22 cellular contexts compared by ENCODE assay signal in genomic region chr2:45224321-45224995, GRCh38.
DNase-seq lines count a peak whose midpoint lies in the region; ATAC-seq and TF ChIP-seq lines count a peak whose summit lies in the region.
"Had no signal": no experiment of that assay in that cellular context is flagged by ENCODE, and none has a peak within 500 bp of the region (broad histone marks: within the 10 kb centered on the region; RNA-seq: fewer than 3 reads in every experiment).

No MANE protein-coding gene starts in this region.

- H3K9me2 ChIP-seq in OCI-LY7 (ENCODE audit: insufficient read depth, low read length), result no peaks in the 10 kb centered on the region
- no peaks in the 10 kb centered on the region for H3K9me2 ChIP-seq in SK-N-SH

- peaks cover 64% of the 10 kb centered on the region for H3K4me1 ChIP-seq in DND-41 (ENCODE audit: insufficient read depth, low read length)
- peaks cover 56% of the 10 kb centered on the region for H3K4me1 ChIP-seq in OCI-LY7 (ENCODE audit: insufficient read depth, low read length, poor library complexity, severe bottlenecking)
- peaks cover 0 to 14% of the 10 kb centered on the region in 2 experiments; a peak in 2 of 4 replicates for H3K4me1 ChIP-seq in SK-N-SH (ENCODE audit: control insufficient read depth in 1 of 2, insufficient read depth in 2 of 2, low read depth in 1 of 2, low read length in 1 of 2)
- H3K4me1 ChIP-seq: right lobe of liver had no signal

- H3K27ac ChIP-seq in DND-41 (ENCODE audit: low read length) (peak overlapping the region; percentile 98), OCI-LY7 (ENCODE audit: low read depth, low read length, poor library complexity, severe bottlenecking) (peak overlapping the region; percentile 89), SK-N-SH (ENCODE audit: low read depth in 2 of 2, low read length in 1 of 2) (no peak overlapping the region)
- no peak overlapping the region for H3K27ac ChIP-seq in CD4-positive, alpha-beta T cell (ENCODE audit: low read depth, low read length)
- H3K27ac ChIP-seq: coronary artery, right lobe of liver, tibial artery had no signal

- peak; percentile 82 for DNase-seq in DND-41
- peak; percentile 89 for DNase-seq in OCI-LY7 (ENCODE audit: low spot score)
- no peak for DNase-seq in naive B cell
- DNase-seq in SK-N-SH, result no peak
- DNase-seq in SKM-1 treated with dmso at 0.1 percent for 144 hours (lab: John Stamatoyannopoulos, UW; ENCODE audit: unreplicated experiment), result no peak
- no peak for DNase-seq in CD4-positive, alpha-beta T cell
- DNase-seq: activated naive CD4-positive, alpha-beta T cell treated with anti-CD3 and anti-CD28 coated beads for 36 hours; activated T-cell treated with anti-CD3 and anti-CD28 coated beads, Interleukin-2, amount 50 U/mL, for 48 hours; amniotic stem cell; H7; NCI-H1417; NCI-H2081 treated with DMSO at 0.1 percent for 48 hours; NCI-H446; posterior cingulate gyrus; right lobe of liver; stimulated activated naive CD8-positive, alpha-beta T cell treated with anti-CD3 and anti-CD28 coated beads, Interleukin-15, amount 100 ng/mL, for 72 hours; tibial artery had no signal

- intact Hi-C loops in OCI-LY7 (cut with micrococcal nuclease; ENCODE audit: unreplicated experiment), result loop anchor here (2.0 to 10.0 kb wide), 5 partner anchors 44 to 240 kb away; no protein-coding TSS in a partner anchor
- intact Hi-C loops in CD4-positive, alpha-beta T cell (cut with DNase I, micrococcal nuclease), result no loop called here

- peak overlapping the region in 5 of 8 donors; percentile 0 to 79 (median 12) for H3K4me3 Mint-ChIP-seq in naive B cell
- no peak overlapping the region for H3K4me3 Mint-ChIP-seq in CD4-positive, alpha-beta T cell
- H3K4me3 Mint-ChIP-seq: activated naive CD4-positive, alpha-beta T cell treated with anti-CD3 and anti-CD28 coated beads for 36 hours; nephron; stimulated activated naive CD8-positive, alpha-beta T cell treated with anti-CD3 and anti-CD28 coated beads, Interleukin-15, amount 100 ng/mL, for 72 hours had no signal

- H3K27me3 Mint-ChIP-seq in naive B cell, result peaks cover 0 to 34% (median 27%) of the 10 kb centered on the region in 3 donors
- H3K27me3 Mint-ChIP-seq in CD4-positive, alpha-beta T cell, result peaks cover 32% of the 10 kb centered on the region

- BruUV-seq in OCI-LY7 (replicated peaks; lab: Mats Ljungman, UMichigan), result TSS peak; percentile 79

- ATAC-seq in DND-41 (ENCODE audit: insufficient read depth, low read depth), result peak; percentile 87
- peak; percentile 66 for ATAC-seq in HG02642 (IDR thresholded peaks at IDR 0.05; ENCODE audit: poor library complexity, unreplicated experiment)
- peak; percentile 38 to 40 for ATAC-seq in naive B cell (ENCODE audit: low read depth in 2 of 2)
- no peak for ATAC-seq in GM18868 (IDR thresholded peaks at IDR 0.05; ENCODE audit: unreplicated experiment)
- ATAC-seq in CD4-positive, alpha-beta T cell (ENCODE audit: poor library complexity), result no peak
- ATAC-seq: right lobe of liver; stimulated activated naive CD8-positive, alpha-beta T cell treated with anti-CD3 and anti-CD28 coated beads, Interleukin-15, amount 100 ng/mL, for 72 hours had no signal

- H3K4me3 ChIP-seq in DND-41 (ENCODE audit: low read depth in 1 of 2, low read length in 2 of 2) (peak overlapping the region in 1 of 2 experiments; percentile 36; a peak in 2 of 4 replicates), OCI-LY7 (ENCODE audit: low read depth, low read length, poor library complexity, severe bottlenecking) (peak overlapping the region; percentile 17), SK-N-SH (ENCODE audit: low read depth in 2 of 2, low read length in 1 of 2) (no peak overlapping the region)
- H3K4me3 ChIP-seq: coronary artery, right lobe of liver, tibial artery had no signal

- H3K79me2 ChIP-seq in DND-41 (ENCODE audit: insufficient read depth, low read length) (no peaks in the 10 kb centered on the region), OCI-LY7 (ENCODE audit: insufficient read depth, low read depth, low read length) (no peaks in the 10 kb centered on the region), SK-N-SH (ENCODE audit: insufficient read depth) (no peaks in the 10 kb centered on the region)

- peaks cover 0 to 21% (median 9%) of the 10 kb centered on the region in 7 donors for H3K9me3 Mint-ChIP-seq in naive B cell
- no peaks in the 10 kb centered on the region for H3K9me3 Mint-ChIP-seq in CD4-positive, alpha-beta T cell

- H2AFZ ChIP-seq in DND-41 (ENCODE audit: low read depth, low read length), result peak overlapping the region; percentile 44
- peak overlapping the region; percentile 67 for H2AFZ ChIP-seq in OCI-LY7 (ENCODE audit: low read length)
- no peak overlapping the region for H2AFZ ChIP-seq in SK-N-SH (ENCODE audit: low read depth)

- H4K20me1 ChIP-seq in DND-41 (ENCODE audit: insufficient read depth, low read length) (no peaks in the 10 kb centered on the region), OCI-LY7 (ENCODE audit: insufficient read depth, low read length) (no peaks in the 10 kb centered on the region), SK-N-SH (ENCODE audit: insufficient read depth) (no peaks in the 10 kb centered on the region)

- H3K9ac ChIP-seq in DND-41 (ENCODE audit: low read depth, low read length) (peak overlapping the region; percentile 52), SK-N-SH (no peak overlapping the region)

- TF ChIP-seq CTCF in DND-41 (IDR thresholded peaks at IDR 0.05; ENCODE audit: borderline replicate concordance, extremely low read depth, low read length, poor library complexity, severe bottlenecking) (no peak), OCI-LY7 (conservative IDR thresholded peaks at IDR 0.05; ENCODE audit: low read length) (no peak), SK-N-SH (IDR thresholded peaks at IDR 0.05) (no peak)
- no peak for TF ChIP-seq CTCF in CD4-positive, alpha-beta T cell (IDR thresholded peaks at IDR 0.05)

- H3K36me3 ChIP-seq in DND-41 (ENCODE audit: insufficient read depth, low read length) (no peaks in the 10 kb centered on the region), OCI-LY7 (ENCODE audit: insufficient read depth, low read length) (peaks cover 5% of the 10 kb centered on the region; the same call in 1 of the 2 replicates), SK-N-SH (replicated peaks in 1 of 2; ENCODE audit: control insufficient read depth in 1 of 2, insufficient read depth in 2 of 2, low read length in 1 of 2) (no peaks in the 10 kb centered on the region)
- H3K36me3 ChIP-seq: right lobe of liver, tibial artery had no signal

- 78% methylated on average over 13 of the region's 13 CpGs for WGBS in SK-N-SH (ENCODE audit: low lambda C conversion rate)

- no peaks in the 10 kb centered on the region for H3F3A ChIP-seq in SK-N-SH (replicated peaks; ENCODE audit: insufficient read depth)

- POLR2A ChIA-PET in OCI-LY7 (lab: Charles Lee) (interaction anchor here (0.6 to 0.8 kb wide), 5 partner anchors 21 to 270 kb away, joined by 3 to 4 read pairs (median 3); no protein-coding TSS in a partner anchor), SK-N-SH (lab: Yijun Ruan, JAX) (no interaction called here)
- POLR2A ChIA-PET in CD4-positive, alpha-beta T cell (lab: Charles Lee), result no interaction called here

- H3K4me2 ChIP-seq in DND-41 (ENCODE audit: insufficient read depth, low read length) (peak overlapping the region; percentile 66), OCI-LY7 (ENCODE audit: low read length) (peak overlapping the region; percentile 46), SK-N-SH (no peak overlapping the region)

- H3K9me3 ChIP-seq in DND-41 (ENCODE audit: insufficient read depth, low read length, severe bottlenecking), result peaks cover 5% of the 10 kb centered on the region
- peaks cover 18% of the 10 kb centered on the region; the same call in 1 of the 2 replicates for H3K9me3 ChIP-seq in OCI-LY7 (ENCODE audit: low read length)
- no peaks in the 10 kb centered on the region for H3K9me3 ChIP-seq in SK-N-SH
- no peaks in the 10 kb centered on the region for H3K9me3 ChIP-seq in CD4-positive, alpha-beta T cell (ENCODE audit: control insufficient read depth, low read length)
- H3K9me3 ChIP-seq: right lobe of liver, tibial artery had no signal

- TF ChIP-seq RAD21 in SK-N-SH (IDR thresholded peaks at IDR 0.05; ENCODE audit: low read length), result no peak

- no peak for TF ChIP-seq EP300 in SK-N-SH (IDR thresholded peaks at IDR 0.05; ENCODE audit: borderline replicate concordance in 1 of 2, low read depth in 1 of 2, low read length in 1 of 2)

- peak overlapping the region in 1 of 6 donors; percentile 42 for H3K27ac Mint-ChIP-seq in naive B cell
- no peak overlapping the region for H3K27ac Mint-ChIP-seq in CD4-positive, alpha-beta T cell
- H3K27ac Mint-ChIP-seq: activated naive CD4-positive, alpha-beta T cell treated with anti-CD3 and anti-CD28 coated beads for 36 hours; CD14-positive monocyte; nephron; stimulated activated naive CD8-positive, alpha-beta T cell treated with anti-CD3 and anti-CD28 coated beads, Interleukin-15, amount 100 ng/mL, for 72 hours had no signal

- CTCF ChIA-PET in OCI-LY7 (lab: Charles Lee; ENCODE audit: unreplicated experiment) (interaction anchor here (0.6 to 1.3 kb wide), 2 partner anchors 106 to 200 kb away, joined by 3 read pairs; no protein-coding TSS in a partner anchor), SK-N-SH (lab: Yijun Ruan, JAX) (interaction anchor here (1.0 to 1.2 kb wide), 3 partner anchors 11 to 169 kb away, joined by 3 to 4 read pairs (median 3); no protein-coding TSS in a partner anchor)
- CTCF ChIA-PET in CD4-positive, alpha-beta T cell (lab: Charles Lee), result no interaction called here

- H3K36me3 Mint-ChIP-seq in naive B cell, result peaks cover 0 to 8% of the 10 kb centered on the region in 2 donors
- H3K36me3 Mint-ChIP-seq in CD4-positive, alpha-beta T cell (ENCODE audit: low read depth), result no peaks in the 10 kb centered on the region
- H3K36me3 Mint-ChIP-seq: CD14-positive monocyte had no signal

- H3K27me3 ChIP-seq in DND-41 (ENCODE audit: insufficient read depth, low read length, poor library complexity) (no peaks in the 10 kb centered on the region), SK-N-SH (ENCODE audit: insufficient read depth) (no peaks in the 10 kb centered on the region)
- H3K27me3 ChIP-seq in CD4-positive, alpha-beta T cell (ENCODE audit: control insufficient read depth, insufficient read depth, low read length), result no peaks in the 10 kb centered on the region
- H3K27me3 ChIP-seq: right lobe of liver, tibial artery had no signal

- peaks cover 6 to 16% (median 8%) of the 10 kb centered on the region in 3 donors for H3K4me1 Mint-ChIP-seq in naive B cell
- no peaks in the 10 kb centered on the region for H3K4me1 Mint-ChIP-seq in CD4-positive, alpha-beta T cell (ENCODE audit: low read depth)
- H3K4me1 Mint-ChIP-seq: CD14-positive monocyte, nephron had no signal

TF ChIP-seq in SK-N-SH, 30 proteins besides CTCF, POLR2A, EP300 and RAD21 (continues in another document):
- no peak for TF ChIP-seq RFX5 (IDR thresholded peaks at IDR 0.05; ENCODE audit: low read length)

Comparison
In these comparisons a context has a peak if more than half of its experiments do, and no peak if none do; other contexts are left out.
1. ATAC-seq: peak in DND-41 (single experiment), HG02642 (single experiment) and naive B cell (2 of 2); none in GM18868 (single experiment) and CD4-positive, alpha-beta T cell (single experiment).
2. DNase-seq: peak in DND-41 (single experiment) and OCI-LY7 (single experiment); none in naive B cell (single experiment), SK-N-SH (single experiment), SKM-1 treated with dmso at 0.1 percent for 144 hours (single experiment) and CD4-positive, alpha-beta T cell (0 of 10).
3. H3K27ac ChIP-seq: peak in DND-41 (single experiment) and OCI-LY7 (single experiment); none in SK-N-SH (0 of 2) and CD4-positive, alpha-beta T cell (single experiment).